In genomic region chr17:81821603-81822311, GRCh38 we compare ENCODE assay signal across 1 cellular context.
TF ChIP-seq lines count a peak whose summit lies in the region.

No MANE protein-coding gene starts in this region.

TF ChIP-seq in K562, 482 proteins besides CTCF, POLR2A, EP300 and RAD21 (continued from another document and continues in another):
- 0 out of 2 replicates have a peak, but pooled peaks have one; percentile 48 for TF ChIP-seq MEF2D (tag; conservative IDR thresholded peaks at IDR 0.05; ENCODE audit: low read depth)
- TF ChIP-seq SLC30A9 (CRISPR knock-in tag; IDR thresholded peaks at IDR 0.05): no peak
- TF ChIP-seq ZBTB43 (CRISPR knock-in tag; IDR thresholded peaks at IDR 0.05): no peak
- TF ChIP-seq MED1 (CRISPR knock-in tag; IDR thresholded peaks at IDR 0.05; ENCODE audit: borderline replicate concordance): no peak
- TF ChIP-seq MAFF (IDR thresholded peaks at IDR 0.05; ENCODE audit: low read length): no peak
- TF ChIP-seq GATA2 (CRISPR knock-in tag; IDR thresholded peaks at IDR 0.05): no peak
- TF ChIP-seq HDAC3 (IDR thresholded peaks at IDR 0.05; ENCODE audit: borderline replicate concordance, partially characterized antibody): no peak
- no peak for TF ChIP-seq RBM14 (IDR thresholded peaks at IDR 0.05; ENCODE audit: borderline replicate concordance, insufficient read depth, low read depth, low read length)
- no peak for TF ChIP-seq MAFK (IDR thresholded peaks at IDR 0.05; ENCODE audit: low read length)
- TF ChIP-seq, protein P1, sequence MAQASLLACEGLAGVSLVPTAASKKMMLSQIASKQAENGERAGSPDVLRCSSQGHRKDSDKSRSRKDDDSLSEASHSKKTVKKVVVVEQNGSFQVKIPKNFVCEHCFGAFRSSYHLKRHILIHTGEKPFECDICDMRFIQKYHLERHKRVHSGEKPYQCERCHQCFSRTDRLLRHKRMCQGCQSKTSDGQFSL (CRISPR knock-in tag; IDR thresholded peaks at IDR 0.05): no peak; the same call in 1 of the 2 replicates
- TF ChIP-seq, protein P1 (tag; IDR thresholded peaks at IDR 0.05): peak in 1 of 2 experiments; percentile 35; a peak in 1 of 4 replicates
- peak; percentile 62; the same call in 1 of the 2 replicates for TF ChIP-seq ZNF24 (IDR thresholded peaks at IDR 0.05)
- no peak for TF ChIP-seq ZNF696 (CRISPR knock-in tag; conservative IDR thresholded peaks at IDR 0.05)
- TF ChIP-seq KAT7 (CRISPR knock-in tag; IDR thresholded peaks at IDR 0.05; ENCODE audit: borderline replicate concordance): no peak; the same call in 1 of the 2 replicates
- TF ChIP-seq ASH1L (IDR thresholded peaks at IDR 0.05; ENCODE audit: borderline replicate concordance, low read depth, partially characterized antibody): no peak
- TF ChIP-seq RNF2 (IDR thresholded peaks at IDR 0.05): no peak; the same call in 1 of the 2 replicates
- no peak for TF ChIP-seq ZNF121 (CRISPR knock-in tag; conservative IDR thresholded peaks at IDR 0.05)
- TF ChIP-seq ZNF282 (CRISPR knock-in tag; IDR thresholded peaks at IDR 0.05): no peak
- TF ChIP-seq, protein P2, sequence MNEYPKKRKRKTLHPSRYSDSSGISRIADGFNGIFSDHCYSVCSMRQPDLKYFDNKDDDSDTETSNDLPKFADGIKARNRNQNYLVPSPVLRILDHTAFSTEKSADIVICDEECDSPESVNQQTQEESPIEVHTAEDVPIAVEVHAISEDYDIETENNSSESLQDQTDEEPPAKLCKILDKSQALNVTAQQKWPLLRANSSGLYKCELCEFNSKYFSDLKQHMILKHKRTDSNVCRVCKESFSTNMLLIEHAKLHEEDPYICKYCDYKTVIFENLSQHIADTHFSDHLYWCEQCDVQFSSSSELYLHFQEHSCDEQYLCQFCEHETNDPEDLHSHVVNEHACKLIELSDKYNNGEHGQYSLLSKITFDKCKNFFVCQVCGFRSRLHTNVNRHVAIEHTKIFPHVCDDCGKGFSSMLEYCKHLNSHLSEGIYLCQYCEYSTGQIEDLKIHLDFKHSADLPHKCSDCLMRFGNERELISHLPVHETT (CRISPR knock-in tag; conservative IDR thresholded peaks at IDR 0.05 in 1 of 2, IDR thresholded peaks at IDR 0.05 in 1 of 2): peak in 1 of 2 experiments; percentile 73; a peak in 1 of 4 replicates
- TF ChIP-seq CTBP1 (IDR thresholded peaks at IDR 0.05; ENCODE audit: borderline replicate concordance): peak; percentile 91; the same call in 1 of the 2 replicates
- TF ChIP-seq, protein P3, sequence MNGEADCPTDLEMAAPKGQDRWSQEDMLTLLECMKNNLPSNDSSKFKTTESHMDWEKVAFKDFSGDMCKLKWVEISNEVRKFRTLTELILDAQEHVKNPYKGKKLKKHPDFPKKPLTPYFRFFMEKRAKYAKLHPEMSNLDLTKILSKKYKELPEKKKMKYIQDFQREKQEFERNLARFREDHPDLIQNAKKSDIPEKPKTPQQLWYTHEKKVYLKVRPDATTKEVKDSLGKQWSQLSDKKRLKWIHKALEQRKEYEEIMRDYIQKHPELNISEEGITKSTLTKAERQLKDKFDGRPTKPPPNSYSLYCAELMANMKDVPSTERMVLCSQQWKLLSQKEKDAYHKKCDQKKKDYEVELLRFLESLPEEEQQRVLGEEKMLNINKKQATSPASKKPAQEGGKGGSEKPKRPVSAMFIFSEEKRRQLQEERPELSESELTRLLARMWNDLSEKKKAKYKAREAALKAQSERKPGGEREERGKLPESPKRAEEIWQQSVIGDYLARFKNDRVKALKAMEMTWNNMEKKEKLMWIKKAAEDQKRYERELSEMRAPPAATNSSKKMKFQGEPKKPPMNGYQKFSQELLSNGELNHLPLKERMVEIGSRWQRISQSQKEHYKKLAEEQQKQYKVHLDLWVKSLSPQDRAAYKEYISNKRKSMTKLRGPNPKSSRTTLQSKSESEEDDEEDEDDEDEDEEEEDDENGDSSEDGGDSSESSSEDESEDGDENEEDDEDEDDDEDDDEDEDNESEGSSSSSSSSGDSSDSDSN (IDR thresholded peaks at IDR 0.05; ENCODE audit: borderline replicate concordance in 1 of 2, low read depth in 2 of 2, low read length in 2 of 2): peak in 1 of 2 experiments; percentile 46; a peak in 1 of 4 replicates
- TF ChIP-seq COPS2 (conservative IDR thresholded peaks at IDR 0.05): no peak
- peak; percentile 54; the same call in 1 of the 2 replicates for TF ChIP-seq PML (IDR thresholded peaks at IDR 0.05; ENCODE audit: low read length)
- TF ChIP-seq TOE1 (IDR thresholded peaks at IDR 0.05; ENCODE audit: borderline replicate concordance): peak; percentile 56; the same call in 1 of the 2 replicates
- no peak for TF ChIP-seq TOE1 (CRISPR knock-in tag; IDR thresholded peaks at IDR 0.05; ENCODE audit: borderline replicate concordance, low read depth)
- TF ChIP-seq KDM4B (IDR thresholded peaks at IDR 0.05; ENCODE audit: borderline replicate concordance in 2 of 2, low read depth in 1 of 2): no peak
- no peak for TF ChIP-seq KLF1 (tag; IDR thresholded peaks at IDR 0.05)
- TF ChIP-seq, protein P4, sequence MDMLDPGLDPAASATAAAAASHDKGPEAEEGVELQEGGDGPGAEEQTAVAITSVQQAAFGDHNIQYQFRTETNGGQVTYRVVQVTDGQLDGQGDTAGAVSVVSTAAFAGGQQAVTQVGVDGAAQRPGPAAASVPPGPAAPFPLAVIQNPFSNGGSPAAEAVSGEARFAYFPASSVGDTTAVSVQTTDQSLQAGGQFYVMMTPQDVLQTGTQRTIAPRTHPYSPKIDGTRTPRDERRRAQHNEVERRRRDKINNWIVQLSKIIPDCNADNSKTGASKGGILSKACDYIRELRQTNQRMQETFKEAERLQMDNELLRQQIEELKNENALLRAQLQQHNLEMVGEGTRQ (CRISPR knock-in tag; IDR thresholded peaks at IDR 0.05): peak; percentile 35; the same call in 1 of the 2 replicates
- 0 out of 2 replicates have a peak, but pooled peaks have one; percentile 9 for TF ChIP-seq SMARCA5 (IDR thresholded peaks at IDR 0.05)
- no peak for TF ChIP-seq U2AF1 (optimal IDR thresholded peaks at IDR 0.05; ENCODE audit: low read depth, low read length)
- TF ChIP-seq SIN3A (IDR thresholded peaks at IDR 0.05; ENCODE audit: borderline replicate concordance in 2 of 2, control insufficient read depth in 1 of 2, low read depth in 2 of 2, low read length in 2 of 2): peak; percentile 52 to 71; a peak in 2 of 4 replicates
- no peak for TF ChIP-seq ZKSCAN8 (CRISPR knock-in tag; IDR thresholded peaks at IDR 0.05)
- TF ChIP-seq ZNF143 (CRISPR knock-in tag; IDR thresholded peaks at IDR 0.05): no peak
- TF ChIP-seq CREBBP (IDR thresholded peaks at IDR 0.05; ENCODE audit: low read depth, low read length): no peak
- no peak for TF ChIP-seq TCFL5 (CRISPR knock-in tag; conservative IDR thresholded peaks at IDR 0.05)
- TF ChIP-seq LEF1 (IDR thresholded peaks at IDR 0.05): peak; percentile 73; the same call in 1 of the 2 replicates
- no peak for TF ChIP-seq STAT5B (CRISPR knock-in tag; IDR thresholded peaks at IDR 0.05)
- TF ChIP-seq FOXA3 (CRISPR knock-in tag; conservative IDR thresholded peaks at IDR 0.05 in 1 of 2, IDR thresholded peaks at IDR 0.05 in 1 of 2): no peak
- TF ChIP-seq ARID1B (IDR thresholded peaks at IDR 0.05): peak; percentile 73
- no peak for TF ChIP-seq TEAD2 (tag; IDR thresholded peaks at IDR 0.05)
- no peak for TF ChIP-seq ZNF324 (CRISPR knock-in tag; IDR thresholded peaks at IDR 0.05)
- no peak for TF ChIP-seq DNMT1 (IDR thresholded peaks at IDR 0.05)
- no peak for TF ChIP-seq SREBF2 (CRISPR knock-in tag; IDR thresholded peaks at IDR 0.05)
- no peak for TF ChIP-seq ZSCAN32 (CRISPR knock-in tag; IDR thresholded peaks at IDR 0.05)
- TF ChIP-seq ZNF217 (CRISPR knock-in tag; IDR thresholded peaks at IDR 0.05): no peak
- no peak for TF ChIP-seq NR2F6 (CRISPR knock-in tag; IDR thresholded peaks at IDR 0.05)
- TF ChIP-seq, protein P5, sequence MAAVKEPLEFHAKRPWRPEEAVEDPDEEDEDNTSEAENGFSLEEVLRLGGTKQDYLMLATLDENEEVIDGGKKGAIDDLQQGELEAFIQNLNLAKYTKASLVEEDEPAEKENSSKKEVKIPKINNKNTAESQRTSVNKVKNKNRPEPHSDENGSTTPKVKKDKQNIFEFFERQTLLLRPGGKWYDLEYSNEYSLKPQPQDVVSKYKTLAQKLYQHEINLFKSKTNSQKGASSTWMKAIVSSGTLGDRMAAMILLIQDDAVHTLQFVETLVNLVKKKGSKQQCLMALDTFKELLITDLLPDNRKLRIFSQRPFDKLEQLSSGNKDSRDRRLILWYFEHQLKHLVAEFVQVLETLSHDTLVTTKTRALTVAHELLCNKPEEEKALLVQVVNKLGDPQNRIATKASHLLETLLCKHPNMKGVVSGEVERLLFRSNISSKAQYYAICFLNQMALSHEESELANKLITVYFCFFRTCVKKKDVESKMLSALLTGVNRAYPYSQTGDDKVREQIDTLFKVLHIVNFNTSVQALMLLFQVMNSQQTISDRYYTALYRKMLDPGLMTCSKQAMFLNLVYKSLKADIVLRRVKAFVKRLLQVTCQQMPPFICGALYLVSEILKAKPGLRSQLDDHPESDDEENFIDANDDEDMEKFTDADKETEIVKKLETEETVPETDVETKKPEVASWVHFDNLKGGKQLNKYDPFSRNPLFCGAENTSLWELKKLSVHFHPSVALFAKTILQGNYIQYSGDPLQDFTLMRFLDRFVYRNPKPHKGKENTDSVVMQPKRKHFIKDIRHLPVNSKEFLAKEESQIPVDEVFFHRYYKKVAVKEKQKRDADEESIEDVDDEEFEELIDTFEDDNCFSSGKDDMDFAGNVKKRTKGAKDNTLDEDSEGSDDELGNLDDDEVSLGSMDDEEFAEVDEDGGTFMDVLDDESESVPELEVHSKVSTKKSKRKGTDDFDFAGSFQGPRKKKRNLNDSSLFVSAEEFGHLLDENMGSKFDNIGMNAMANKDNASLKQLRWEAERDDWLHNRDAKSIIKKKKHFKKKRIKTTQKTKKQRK (IDR thresholded peaks at IDR 0.05; ENCODE audit: borderline replicate concordance, low read depth, low read length): no peak
- TF ChIP-seq RREB1 (CRISPR knock-in tag; IDR thresholded peaks at IDR 0.05): no peak; the same call in 1 of the 2 replicates
- TF ChIP-seq, protein P6, sequence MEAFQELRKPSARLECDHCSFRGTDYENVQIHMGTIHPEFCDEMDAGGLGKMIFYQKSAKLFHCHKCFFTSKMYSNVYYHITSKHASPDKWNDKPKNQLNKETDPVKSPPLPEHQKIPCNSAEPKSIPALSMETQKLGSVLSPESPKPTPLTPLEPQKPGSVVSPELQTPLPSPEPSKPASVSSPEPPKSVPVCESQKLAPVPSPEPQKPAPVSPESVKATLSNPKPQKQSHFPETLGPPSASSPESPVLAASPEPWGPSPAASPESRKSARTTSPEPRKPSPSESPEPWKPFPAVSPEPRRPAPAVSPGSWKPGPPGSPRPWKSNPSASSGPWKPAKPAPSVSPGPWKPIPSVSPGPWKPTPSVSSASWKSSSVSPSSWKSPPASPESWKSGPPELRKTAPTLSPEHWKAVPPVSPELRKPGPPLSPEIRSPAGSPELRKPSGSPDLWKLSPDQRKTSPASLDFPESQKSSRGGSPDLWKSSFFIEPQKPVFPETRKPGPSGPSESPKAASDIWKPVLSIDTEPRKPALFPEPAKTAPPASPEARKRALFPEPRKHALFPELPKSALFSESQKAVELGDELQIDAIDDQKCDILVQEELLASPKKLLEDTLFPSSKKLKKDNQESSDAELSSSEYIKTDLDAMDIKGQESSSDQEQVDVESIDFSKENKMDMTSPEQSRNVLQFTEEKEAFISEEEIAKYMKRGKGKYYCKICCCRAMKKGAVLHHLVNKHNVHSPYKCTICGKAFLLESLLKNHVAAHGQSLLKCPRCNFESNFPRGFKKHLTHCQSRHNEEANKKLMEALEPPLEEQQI (IDR thresholded peaks at IDR 0.05): no peak
- no peak for TF ChIP-seq BDP1 (IDR thresholded peaks at IDR 0.05; ENCODE audit: insufficient read depth, insufficient read length)
- no peak for TF ChIP-seq BCL6 (CRISPR knock-in tag; IDR thresholded peaks at IDR 0.05)
